In the genomic region with DNA sequence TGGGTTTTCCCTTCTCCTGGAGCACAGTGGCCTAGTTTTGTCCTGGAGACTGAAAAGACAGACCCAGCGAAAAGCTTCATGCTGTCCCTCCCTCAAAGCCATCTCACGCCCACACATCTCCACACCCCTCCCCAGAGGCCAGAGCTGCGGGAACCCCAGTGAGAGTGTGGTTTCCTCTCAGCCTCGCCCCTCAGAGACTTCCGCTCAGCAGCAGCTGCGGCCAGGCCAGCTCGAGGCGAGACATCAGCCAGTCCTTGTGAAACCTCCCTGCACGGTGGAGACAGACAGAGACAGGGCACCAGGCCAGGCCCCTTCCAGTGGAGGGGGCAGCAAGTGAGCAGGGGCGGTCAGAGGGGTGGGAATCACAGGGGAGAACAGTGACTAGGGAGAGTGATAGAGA, we compare ENCODE assay signal across 1 cellular context.
TF ChIP-seq lines count a peak whose summit lies in the region.

No MANE protein-coding gene starts in this region.

TF ChIP-seq in IMR-90, 13 proteins besides CTCF, POLR2A, EP300 and RAD21 (continued from another document):
- TF ChIP-seq, protein P1, sequence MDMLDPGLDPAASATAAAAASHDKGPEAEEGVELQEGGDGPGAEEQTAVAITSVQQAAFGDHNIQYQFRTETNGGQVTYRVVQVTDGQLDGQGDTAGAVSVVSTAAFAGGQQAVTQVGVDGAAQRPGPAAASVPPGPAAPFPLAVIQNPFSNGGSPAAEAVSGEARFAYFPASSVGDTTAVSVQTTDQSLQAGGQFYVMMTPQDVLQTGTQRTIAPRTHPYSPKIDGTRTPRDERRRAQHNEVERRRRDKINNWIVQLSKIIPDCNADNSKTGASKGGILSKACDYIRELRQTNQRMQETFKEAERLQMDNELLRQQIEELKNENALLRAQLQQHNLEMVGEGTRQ (IDR thresholded peaks at IDR 0.05; ENCODE audit: low read depth, low read length): no peak
- TF ChIP-seq MAFK (IDR thresholded peaks at IDR 0.05; ENCODE audit: low read depth, low read length): no peak
- TF ChIP-seq, protein P2, sequence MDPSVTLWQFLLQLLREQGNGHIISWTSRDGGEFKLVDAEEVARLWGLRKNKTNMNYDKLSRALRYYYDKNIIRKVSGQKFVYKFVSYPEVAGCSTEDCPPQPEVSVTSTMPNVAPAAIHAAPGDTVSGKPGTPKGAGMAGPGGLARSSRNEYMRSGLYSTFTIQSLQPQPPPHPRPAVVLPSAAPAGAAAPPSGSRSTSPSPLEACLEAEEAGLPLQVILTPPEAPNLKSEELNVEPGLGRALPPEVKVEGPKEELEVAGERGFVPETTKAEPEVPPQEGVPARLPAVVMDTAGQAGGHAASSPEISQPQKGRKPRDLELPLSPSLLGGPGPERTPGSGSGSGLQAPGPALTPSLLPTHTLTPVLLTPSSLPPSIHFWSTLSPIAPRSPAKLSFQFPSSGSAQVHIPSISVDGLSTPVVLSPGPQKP (IDR thresholded peaks at IDR 0.05; ENCODE audit: borderline replicate concordance, low read depth, low read length): no peak
- TF ChIP-seq RCOR1 (IDR thresholded peaks at IDR 0.05; ENCODE audit: insufficient replicate concordance, low read length): no peak
- TF ChIP-seq SMC3 (IDR thresholded peaks at IDR 0.05; ENCODE audit: low read depth, low read length): no peak
